In genomic region chr10:29805134-29805691, GRCh38 we compare ENCODE assay signal across 16 cellular contexts.
A peak's percentile ranks its signal among the peaks of the same experiment; 100 is the strongest.
DNase-seq lines count a peak whose midpoint lies in the region; ATAC-seq and TF ChIP-seq lines count a peak whose summit lies in the region.
"Had no signal": no experiment of that assay in that cellular context is flagged by ENCODE, and none has a peak within 500 bp of the region (broad histone marks: within the 10 kb centered on the region; RNA-seq: fewer than 3 reads in every experiment).

No MANE protein-coding gene starts in this region.

- H3K36me3 ChIP-seq in esophagus muscularis mucosa, result no peaks in the 10 kb centered on the region
- no peaks in the 10 kb centered on the region for H3K36me3 ChIP-seq in liver (ENCODE audit: control insufficient read depth in 4 of 4, insufficient read depth in 3 of 4, low read depth in 1 of 4, low read length in 3 of 4)
- H3K36me3 ChIP-seq in tibial artery, result no peaks in the 10 kb centered on the region
- H3K36me3 ChIP-seq: BLaER1 had no signal

- H3K9me3 ChIP-seq in esophagus muscularis mucosa (no peaks in the 10 kb centered on the region), liver (ENCODE audit: control insufficient read depth in 4 of 4, low read length in 3 of 4) (no peaks in the 10 kb centered on the region), tibial artery (no peaks in the 10 kb centered on the region)
- H3K9me3 ChIP-seq: testis had no signal

- CTCF ChIA-PET in RWPE1 (lab: Yijun Ruan, JAX), result no interaction called here

- intact Hi-C loops in esophagus muscularis mucosa (cut with DNase I) (no loop called here), tibial artery (cut with DNase I; ENCODE audit: low total_unique reads) (loop anchor here (2.0 to 10.0 kb wide), 3 partner anchors 60 to 140 kb away; no protein-coding TSS in a partner anchor)

- TF ChIP-seq CTCF in RWPE1 (conservative IDR thresholded peaks at IDR 0.05; ENCODE audit: low read depth) (no peak), esophagus muscularis mucosa (IDR thresholded peaks at IDR 0.05) (no peak), liver (IDR thresholded peaks at IDR 0.05; ENCODE audit: low read depth, low read length, missing input control) (no peak), tibial artery (IDR thresholded peaks at IDR 0.05) (no peak)

- TF ChIP-seq POLR2A in esophagus muscularis mucosa (IDR thresholded peaks at IDR 0.05; ENCODE audit: low read depth), result no peak

- H3K27ac ChIP-seq in RWPE1 (peak overlapping the region; percentile 77), esophagus muscularis mucosa (replicated peaks in 1 of 4) (peak overlapping the region; percentile 44 to 96 (median 92)), liver (ENCODE audit: low read depth in 1 of 2, low read length in 2 of 2) (peak overlapping the region; percentile 80 to 81), tibial artery (peak overlapping the region; percentile 68 to 70)
- H3K27ac ChIP-seq: BLaER1, testis had no signal

- POLR2A ChIA-PET in RWPE1 (lab: Yijun Ruan, JAX; ENCODE audit: low non-redundant PET), result no interaction called here

- H3K4me3 ChIP-seq in esophagus muscularis mucosa (no peak overlapping the region), liver (ENCODE audit: low read depth in 1 of 3, low read length in 3 of 3) (no peak overlapping the region), tibial artery (no peak overlapping the region)
- H3K4me3 ChIP-seq: BLaER1, testis had no signal

- DNase-seq in RWPE1 (ENCODE audit: low spot score) (no peak), esophagus muscularis mucosa (ENCODE audit: extremely low spot score) (no peak), tibial artery (no peak)
- DNase-seq: activated CD4-positive, alpha-beta memory T cell treated with anti-CD3 and anti-CD28 coated beads, Interleukin-2, amount 10 ng/mL, durations not matched to agents 7 days and 5 days; activated T-cell treated with anti-CD3 and anti-CD28 coated beads, Interleukin-2, amount 50 U/mL, for 4 hours; foreskin melanocyte; mesendoderm; NCI-H1930; NCI-H524 treated with DMSO at 0.1 percent for 48 hours; stimulated activated CD4-positive, alpha-beta T cell treated with anti-CD3 and anti-CD28 coated beads, Interleukin-4, amount 100 ng/mL, for 1 hour; testis had no signal

- no peak for TF ChIP-seq RAD21 in liver (IDR thresholded peaks at IDR 0.05)

- H3K4me1 ChIP-seq in esophagus muscularis mucosa, result peaks cover 24 to 63% (median 50%) of the 10 kb centered on the region in 4 donors
- H3K4me1 ChIP-seq in liver (ENCODE audit: control insufficient read depth in 4 of 4, insufficient read depth in 4 of 4, low read length in 3 of 4), result peaks cover 12 to 32% (median 23%) of the 10 kb centered on the region in 4 donors
- peaks cover 0 to 53% (median 35%) of the 10 kb centered on the region in 4 donors for H3K4me1 ChIP-seq in tibial artery

- no peak overlapping the region for H3K9ac ChIP-seq in liver (ENCODE audit: low read depth in 1 of 2, low read length in 2 of 2)
- H3K9ac ChIP-seq: BLaER1 had no signal

- H3K27me3 ChIP-seq in esophagus muscularis mucosa, result no peaks in the 10 kb centered on the region
- no peaks in the 10 kb centered on the region for H3K27me3 ChIP-seq in liver (ENCODE audit: control insufficient read depth in 4 of 4, insufficient read depth in 4 of 4, low read length in 3 of 4)
- H3K27me3 ChIP-seq in tibial artery, result no peaks in the 10 kb centered on the region
- H3K27me3 ChIP-seq: BLaER1, testis had no signal

- 95% methylated on average over 4 of the region's 4 CpGs for WGBS in esophagus muscularis mucosa
- 54% methylated on average over 4 of the region's 4 CpGs for WGBS in liver

- no peak for TF ChIP-seq EP300 in esophagus muscularis mucosa (IDR thresholded peaks at IDR 0.05)

- ATAC-seq in GM19324 (IDR thresholded peaks at IDR 0.05; ENCODE audit: low FRiP score, unreplicated experiment), result no peak
- no peak for ATAC-seq in GM21447 (IDR thresholded peaks at IDR 0.05; ENCODE audit: unreplicated experiment)
- ATAC-seq in HG03095 (IDR thresholded peaks at IDR 0.05; ENCODE audit: unreplicated experiment), result no peak
- ATAC-seq: activated T-cell treated with anti-CD3 and anti-CD28 coated beads, Interleukin-2, amount 50 U/mL, for 4 hours had no signal

TF ChIP-seq in liver, 16 proteins besides CTCF, POLR2A, EP300 and RAD21:
- peak; percentile 62 to 76 for TF ChIP-seq HNF4A (conservative IDR thresholded peaks at IDR 0.05)
- peak; percentile 38 to 59 for TF ChIP-seq RXRA (IDR thresholded peaks at IDR 0.05)
- TF ChIP-seq FOXA1 (IDR thresholded peaks at IDR 0.05), result no peak
